ENCODE assay signal across 21 cellular contexts in genomic region chr17:17072546-17072945, GRCh38. TPM values are rescaled to one million over a fixed set of nuclear protein-coding genes. Genes with fewer than 3 reads are reported as not detected.
A peak's percentile ranks its signal among the peaks of the same experiment; 100 is the strongest.
DNase-seq lines count a peak whose midpoint lies in the region; ATAC-seq and TF ChIP-seq lines count a peak whose summit lies in the region.
"Had no signal": no experiment of that assay in that cellular context is flagged by ENCODE, and none has a peak within 500 bp of the region (broad histone marks: within the 10 kb centered on the region; RNA-seq: fewer than 3 reads in every experiment).

No MANE protein-coding gene starts in this region.

- H3K9me3 ChIP-seq in gastroesophageal sphincter: peaks cover 0 to 6% (median 0%) of the 10 kb centered on the region in 3 donors
- H3K9me3 ChIP-seq: esophagus muscularis mucosa had no signal

- H3K27me3 Mint-ChIP-seq in activated naive CD8-positive, alpha-beta T cell: no peaks in the 10 kb centered on the region
- H3K27me3 Mint-ChIP-seq in activated naive CD8-positive, alpha-beta T cell treated with anti-CD3 and anti-CD28 coated beads for 36 hours: no peaks in the 10 kb centered on the region
- H3K27me3 Mint-ChIP-seq in WTC11 (ENCODE audit: low read depth): no peaks in the 10 kb centered on the region
- H3K27me3 Mint-ChIP-seq in naive thymus-derived CD8-positive, alpha-beta T cell: no peaks in the 10 kb centered on the region
- H3K27me3 Mint-ChIP-seq in type B pancreatic cell: no peaks in the 10 kb centered on the region
- H3K27me3 Mint-ChIP-seq: CD4-positive, CD25-positive, alpha-beta regulatory T cell; naive B cell had no signal

- CTCF ChIA-PET in WTC11 (lab: Charles Lee): no interaction called here

- peak overlapping the region; percentile 40 for H3K4me3 Mint-ChIP-seq in activated naive CD8-positive, alpha-beta T cell
- no peak overlapping the region for H3K4me3 Mint-ChIP-seq in activated naive CD8-positive, alpha-beta T cell treated with anti-CD3 and anti-CD28 coated beads for 36 hours
- H3K4me3 Mint-ChIP-seq in WTC11 (no peak overlapping the region), type B pancreatic cell (no peak overlapping the region)
- peak overlapping the region in 2 of 10 donors; percentile 15 to 45 for H3K4me3 Mint-ChIP-seq in naive thymus-derived CD8-positive, alpha-beta T cell
- H3K4me3 Mint-ChIP-seq: CD4-positive, CD25-positive, alpha-beta regulatory T cell; naive B cell had no signal

- H3K23ac ChIP-seq in mesendoderm (ENCODE audit: low read length): no peak overlapping the region

- H4K5ac ChIP-seq in mesendoderm (ENCODE audit: low read length): no peak overlapping the region

- H2BK5ac ChIP-seq in mesendoderm (ENCODE audit: low read length): no peak overlapping the region

- peaks cover 61% of the 10 kb centered on the region for H3K4me1 Mint-ChIP-seq in activated naive CD8-positive, alpha-beta T cell (ENCODE audit: low read depth)
- H3K4me1 Mint-ChIP-seq in activated naive CD8-positive, alpha-beta T cell treated with anti-CD3 and anti-CD28 coated beads for 36 hours: peaks cover 45% of the 10 kb centered on the region
- no peaks in the 10 kb centered on the region for H3K4me1 Mint-ChIP-seq in WTC11
- peaks cover 37 to 78% (median 66%) of the 10 kb centered on the region in 4 donors for H3K4me1 Mint-ChIP-seq in naive thymus-derived CD8-positive, alpha-beta T cell
- peaks cover 50% of the 10 kb centered on the region for H3K4me1 Mint-ChIP-seq in type B pancreatic cell (ENCODE audit: unreplicated experiment)

- no peak for DNase-seq in activated naive CD8-positive, alpha-beta T cell treated with anti-CD3 and anti-CD28 coated beads for 36 hours
- DNase-seq in WTC11 (ENCODE audit: low spot score): no peak
- DNase-seq in naive thymus-derived CD8-positive, alpha-beta T cell: peak in 1 of 10 donors; percentile 14
- no peak for DNase-seq in type B pancreatic cell (ENCODE audit: extremely low spot score, unreplicated experiment)
- no peak for DNase-seq in NCI-H2107 treated with DMSO at 0.1 percent for 48 hours (lab: John Stamatoyannopoulos, UW; ENCODE audit: unreplicated experiment)
- DNase-seq in mesendoderm: no peak
- DNase-seq: ACHN; activated CD8-positive, alpha-beta memory T cell treated with anti-CD3 and anti-CD28 coated beads, Interleukin-2, amount 50 U/mL, for 4 hours; activated naive CD4-positive, alpha-beta T cell treated with anti-CD3 and anti-CD28 coated beads, Interleukin-2, amount 50 U/mL, for 16 hours; brain microvascular endothelial cell; CD4-positive, CD25-positive, alpha-beta regulatory T cell; DND-41; Kasumi-1; naive B cell; NCI-H1105; NCI-H82 had no signal

- H3K4me2 ChIP-seq in mesendoderm (ENCODE audit: low read length): no peak overlapping the region

- no peaks in the 10 kb centered on the region for H3K9me3 Mint-ChIP-seq in activated naive CD8-positive, alpha-beta T cell (ENCODE audit: low read depth)
- peaks cover 4% of the 10 kb centered on the region for H3K9me3 Mint-ChIP-seq in activated naive CD8-positive, alpha-beta T cell treated with anti-CD3 and anti-CD28 coated beads for 36 hours
- H3K9me3 Mint-ChIP-seq in WTC11 (peaks cover 10% of the 10 kb centered on the region), type B pancreatic cell (peaks cover 6% of the 10 kb centered on the region)
- peaks cover 0 to 15% (median 4%) of the 10 kb centered on the region in 9 donors for H3K9me3 Mint-ChIP-seq in naive thymus-derived CD8-positive, alpha-beta T cell

- no peak overlapping the region for H3K56ac ChIP-seq in mesendoderm (ENCODE audit: low read length)

- peaks cover 45% of the 10 kb centered on the region for H3K79me1 ChIP-seq in mesendoderm (ENCODE audit: low read length)

- TF ChIP-seq CTCF in WTC11 (IDR thresholded peaks at IDR 0.05) (no peak), type B pancreatic cell (conservative IDR thresholded peaks at IDR 0.05) (no peak), gastroesophageal sphincter (IDR thresholded peaks at IDR 0.05) (no peak)

- WGBS in gastroesophageal sphincter (ENCODE audit: low coverage in 1 of 2), 2 donors: 84 to 90% methylated on average over 5 of the region's 5 CpGs
- no CpG with 5 or more reads among the region's 5 CpGs for WGBS in mesendoderm (ENCODE audit: extremely low coverage, insufficient coverage, low lambda C conversion rate)

- no peak overlapping the region for H3K9ac ChIP-seq in mesendoderm (ENCODE audit: low read length)

- no peak overlapping the region for H3K4me3 ChIP-seq in gastroesophageal sphincter
- no peak overlapping the region for H3K4me3 ChIP-seq in mesendoderm (ENCODE audit: low read length)
- H3K4me3 ChIP-seq: esophagus muscularis mucosa, lung had no signal

- POLR2A ChIA-PET in WTC11 (lab: Charles Lee): no interaction called here
- POLR2A ChIA-PET in naive thymus-derived CD8-positive, alpha-beta T cell (lab: Charles Lee): no interaction called here

- peaks cover 7% of the 10 kb centered on the region for H3K36me3 Mint-ChIP-seq in activated naive CD8-positive, alpha-beta T cell
- peaks cover 25% of the 10 kb centered on the region for H3K36me3 Mint-ChIP-seq in activated naive CD8-positive, alpha-beta T cell treated with anti-CD3 and anti-CD28 coated beads for 36 hours
- H3K36me3 Mint-ChIP-seq in WTC11 (peaks cover 11% of the 10 kb centered on the region), type B pancreatic cell (peaks cover 25% of the 10 kb centered on the region)
- peaks cover 14 to 46% (median 19%) of the 10 kb centered on the region in 3 donors for H3K36me3 Mint-ChIP-seq in naive thymus-derived CD8-positive, alpha-beta T cell

- H2BK15ac ChIP-seq in mesendoderm (replicated peaks; ENCODE audit: low read depth): no peak overlapping the region

- H4K8ac ChIP-seq in mesendoderm (ENCODE audit: low read depth, low read length): no peak overlapping the region

- no peak overlapping the region for H3K18ac ChIP-seq in mesendoderm (ENCODE audit: low read length)

- H3K27ac ChIP-seq in gastroesophageal sphincter: no peak overlapping the region
- no peak overlapping the region for H3K27ac ChIP-seq in mesendoderm (ENCODE audit: low read depth, low read length)
- H3K27ac ChIP-seq: brain microvascular endothelial cell, esophagus muscularis mucosa had no signal

- H2AK5ac ChIP-seq in mesendoderm (ENCODE audit: low read length): no peak overlapping the region

- H3K27ac Mint-ChIP-seq in activated naive CD8-positive, alpha-beta T cell: no peak overlapping the region
- no peak overlapping the region for H3K27ac Mint-ChIP-seq in activated naive CD8-positive, alpha-beta T cell treated with anti-CD3 and anti-CD28 coated beads for 36 hours
- H3K27ac Mint-ChIP-seq in WTC11 (peak overlapping the region; percentile 55), type B pancreatic cell (peak overlapping the region; percentile 92)
- peak overlapping the region in 7 of 10 donors; percentile 8 to 69 (median 49) for H3K27ac Mint-ChIP-seq in naive thymus-derived CD8-positive, alpha-beta T cell

- H3K4ac ChIP-seq in mesendoderm (ENCODE audit: low read depth, low read length): no peak overlapping the region

- H3K4me1 ChIP-seq in gastroesophageal sphincter: peaks cover 0 to 70% (median 28%) of the 10 kb centered on the region in 3 donors
- no peaks in the 10 kb centered on the region for H3K4me1 ChIP-seq in mesendoderm (ENCODE audit: control insufficient read depth, low read depth, low read length)

- H3K79me2 ChIP-seq in mesendoderm (ENCODE audit: control insufficient read depth, insufficient read depth, low read length): peaks cover 46% of the 10 kb centered on the region

- TF ChIP-seq POLR2A in gastroesophageal sphincter (IDR thresholded peaks at IDR 0.05): no peak

- no peak overlapping the region for H2BK120ac ChIP-seq in mesendoderm (ENCODE audit: low read depth, low read length)

- no peak for TF ChIP-seq EP300 in gastroesophageal sphincter (IDR thresholded peaks at IDR 0.05)

- H3K36me3 ChIP-seq in gastroesophageal sphincter: peaks cover 0 to 35% of the 10 kb centered on the region in 2 donors
- peaks cover 1% of the 10 kb centered on the region for H3K36me3 ChIP-seq in mesendoderm (ENCODE audit: control insufficient read depth, insufficient read depth, low read length)

- ATAC-seq in WTC11: no peak
- ATAC-seq in naive thymus-derived CD8-positive, alpha-beta T cell: no peak
- ATAC-seq in gastroesophageal sphincter: no peak
- ATAC-seq: SK-N-SH treated with all-trans-retinoic acid at 6 μM for 48 hours had no signal

- H3K27me3 ChIP-seq in gastroesophageal sphincter (no peaks in the 10 kb centered on the region), mesendoderm (ENCODE audit: insufficient read depth, low read length, poor library complexity) (no peaks in the 10 kb centered on the region)
- H3K27me3 ChIP-seq: brain microvascular endothelial cell, esophagus muscularis mucosa had no signal

TF ChIP-seq in WTC11, 78 proteins besides CTCF, POLR2A, EP300 and RAD21 (continues in another document):
- TF ChIP-seq, protein P1, sequence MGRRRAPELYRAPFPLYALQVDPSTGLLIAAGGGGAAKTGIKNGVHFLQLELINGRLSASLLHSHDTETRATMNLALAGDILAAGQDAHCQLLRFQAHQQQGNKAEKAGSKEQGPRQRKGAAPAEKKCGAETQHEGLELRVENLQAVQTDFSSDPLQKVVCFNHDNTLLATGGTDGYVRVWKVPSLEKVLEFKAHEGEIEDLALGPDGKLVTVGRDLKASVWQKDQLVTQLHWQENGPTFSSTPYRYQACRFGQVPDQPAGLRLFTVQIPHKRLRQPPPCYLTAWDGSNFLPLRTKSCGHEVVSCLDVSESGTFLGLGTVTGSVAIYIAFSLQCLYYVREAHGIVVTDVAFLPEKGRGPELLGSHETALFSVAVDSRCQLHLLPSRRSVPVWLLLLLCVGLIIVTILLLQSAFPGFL (CRISPR knock-in tag; IDR thresholded peaks at IDR 0.05; ENCODE audit: borderline replicate concordance): no peak
- TF ChIP-seq, protein P2, sequence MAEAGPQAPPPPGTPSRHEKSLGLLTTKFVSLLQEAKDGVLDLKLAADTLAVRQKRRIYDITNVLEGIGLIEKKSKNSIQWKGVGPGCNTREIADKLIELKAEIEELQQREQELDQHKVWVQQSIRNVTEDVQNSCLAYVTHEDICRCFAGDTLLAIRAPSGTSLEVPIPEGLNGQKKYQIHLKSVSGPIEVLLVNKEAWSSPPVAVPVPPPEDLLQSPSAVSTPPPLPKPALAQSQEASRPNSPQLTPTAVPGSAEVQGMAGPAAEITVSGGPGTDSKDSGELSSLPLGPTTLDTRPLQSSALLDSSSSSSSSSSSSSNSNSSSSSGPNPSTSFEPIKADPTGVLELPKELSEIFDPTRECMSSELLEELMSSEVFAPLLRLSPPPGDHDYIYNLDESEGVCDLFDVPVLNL (CRISPR knock-in tag; IDR thresholded peaks at IDR 0.05; ENCODE audit: borderline replicate concordance, low read depth): no peak
- TF ChIP-seq FOXP1 (CRISPR knock-in tag; IDR thresholded peaks at IDR 0.05; ENCODE audit: borderline replicate concordance) (no peak), OVOL2 (CRISPR knock-in tag; IDR thresholded peaks at IDR 0.05; ENCODE audit: borderline replicate concordance) (no peak)

RNA-seq across cellular contexts. Expression of gene MPRIP, which starts 30.3 kb away (rescaled TPM):
- total RNA-seq in activated naive CD8-positive, alpha-beta T cell treated with anti-CD3 and anti-CD28 coated beads for 36 hours: 100 to 1,000 TPM; 130 to 143 TPM
- total RNA-seq in WTC11 (2021) (127 to 140 TPM (median 136 TPM) in 3 replicates), type B pancreatic cell (ENCODE audit: low replicate concordance) (275 and 367 TPM in 2 replicates), gastroesophageal sphincter (100 to 1,000 TPM; 113 to 233 (median 155) TPM)
- 100 to 1,000 TPM; 219 to 234 TPM for total RNA-seq in naive thymus-derived CD8-positive, alpha-beta T cell
- polyA plus RNA-seq in naive thymus-derived CD8-positive, alpha-beta T cell: 10 to 100 TPM; 16.9 to 28.3 (median 26.4) TPM
- 95.9 TPM for polyA plus RNA-seq in mesendoderm (2013, experiment 1 of 2)
- polyA plus RNA-seq in mesendoderm (2013, experiment 2 of 2): 94.7 TPM

Comparison
In these comparisons a context has a peak if more than half of its experiments do, and no peak if none do; other contexts are left out.
1. H3K27ac Mint-ChIP-seq: peak in WTC11 (single experiment), naive thymus-derived CD8-positive, alpha-beta T cell (7 of 10) and type B pancreatic cell (single experiment); none in activated naive CD8-positive, alpha-beta T cell (single experiment) and activated naive CD8-positive, alpha-beta T cell treated with anti-CD3 and anti-CD28 coated beads for 36 hours (single experiment).